In genomic region chr5:88248094-88248493, GRCh38 we compare ENCODE assay signal across 20 cellular contexts. TPM values are rescaled to one million over a fixed set of nuclear protein-coding genes. Genes with fewer than 3 reads are reported as not detected.
DNase-seq lines count a peak whose midpoint lies in the region; ATAC-seq and TF ChIP-seq lines count a peak whose summit lies in the region.
"Had no signal": no experiment of that assay in that cellular context is flagged by ENCODE, and none has a peak within 500 bp of the region (broad histone marks: within the 10 kb centered on the region; RNA-seq: fewer than 3 reads in every experiment).

No MANE protein-coding gene starts in this region.

- H3K36me3 ChIP-seq in endodermal cell (ENCODE audit: control insufficient read depth, insufficient read depth, low read length) = no peaks in the 10 kb centered on the region
- H3K36me3 ChIP-seq: Peyer's patch had no signal

- TF ChIP-seq CTCF in endodermal cell (conservative IDR thresholded peaks at IDR 0.05) (no peak), CD14-positive monocyte (IDR thresholded peaks at IDR 0.05) (no peak)

- no peak overlapping the region for H3K27ac ChIP-seq in endodermal cell (ENCODE audit: low read depth, low read length)
- H3K27ac ChIP-seq: Peyer's patch, SJCRH30 had no signal

- H3K9ac ChIP-seq in endodermal cell (ENCODE audit: extremely low read depth, low read length, poor library complexity, severe bottlenecking) = no peak overlapping the region

- H3K4me3 Mint-ChIP-seq in activated naive CD8-positive, alpha-beta T cell = no peak overlapping the region
- no peak overlapping the region for H3K4me3 Mint-ChIP-seq in activated naive CD8-positive, alpha-beta T cell treated with anti-CD3 and anti-CD28 coated beads for 36 hours
- no peak overlapping the region for H3K4me3 Mint-ChIP-seq in T-helper 17 cell
- no peak overlapping the region for H3K4me3 Mint-ChIP-seq in endodermal cell
- peak overlapping the region in 1 of 2 donors; percentile 37 for H3K4me3 Mint-ChIP-seq in stimulated activated naive B cell treated with anti-CD40 and anti-IgM and Interleukin-4, amounts not matched to agents 10 μg/mL and 1 μg/mL and 100 μg/mL, for 72 hours
- H3K4me3 Mint-ChIP-seq in CD14-positive monocyte = no peak overlapping the region
- H3K4me3 Mint-ChIP-seq: CD4-positive, alpha-beta T cell had no signal

- no peaks in the 10 kb centered on the region for H3K9me3 Mint-ChIP-seq in activated naive CD8-positive, alpha-beta T cell (ENCODE audit: low read depth)
- H3K9me3 Mint-ChIP-seq in activated naive CD8-positive, alpha-beta T cell treated with anti-CD3 and anti-CD28 coated beads for 36 hours = peaks cover 4% of the 10 kb centered on the region
- no peaks in the 10 kb centered on the region for H3K9me3 Mint-ChIP-seq in endodermal cell
- peaks cover 5% of the 10 kb centered on the region in 2 donors for H3K9me3 Mint-ChIP-seq in stimulated activated naive B cell treated with anti-CD40 and anti-IgM and Interleukin-4, amounts not matched to agents 10 μg/mL and 1 μg/mL and 100 μg/mL, for 72 hours
- peaks cover 0 to 8% (median 0%) of the 10 kb centered on the region in 7 donors for H3K9me3 Mint-ChIP-seq in CD14-positive monocyte
- H3K9me3 Mint-ChIP-seq: CD4-positive, alpha-beta T cell had no signal

- H3K9me3 ChIP-seq in T-helper 17 cell (ENCODE audit: control insufficient read depth, low read length, poor library complexity, severe bottlenecking) (no peaks in the 10 kb centered on the region), endodermal cell (ENCODE audit: control insufficient read depth, low read length) (no peaks in the 10 kb centered on the region)
- H3K9me3 ChIP-seq: Peyer's patch, SJCRH30 had no signal

- H3K4me3 ChIP-seq in endodermal cell (ENCODE audit: low read length) = no peak overlapping the region
- H3K4me3 ChIP-seq: Peyer's patch, SJCRH30 had no signal

- no peaks in the 10 kb centered on the region for H3K27me3 Mint-ChIP-seq in activated naive CD8-positive, alpha-beta T cell
- no peaks in the 10 kb centered on the region for H3K27me3 Mint-ChIP-seq in activated naive CD8-positive, alpha-beta T cell treated with anti-CD3 and anti-CD28 coated beads for 36 hours
- H3K27me3 Mint-ChIP-seq in T-helper 17 cell = no peaks in the 10 kb centered on the region
- peaks cover 9% of the 10 kb centered on the region for H3K27me3 Mint-ChIP-seq in endodermal cell (ENCODE audit: insufficient read depth)
- no peaks in the 10 kb centered on the region for H3K27me3 Mint-ChIP-seq in stimulated activated naive B cell treated with anti-CD40 and anti-IgM and Interleukin-4, amounts not matched to agents 10 μg/mL and 1 μg/mL and 100 μg/mL, for 72 hours
- no peaks in the 10 kb centered on the region for H3K27me3 Mint-ChIP-seq in CD14-positive monocyte (ENCODE audit: low read depth in 3 of 3)
- H3K27me3 Mint-ChIP-seq: CD4-positive, alpha-beta T cell had no signal

- intact Hi-C loops in CD14-positive monocyte (cut with micrococcal nuclease) = no loop called here

- H3K4me1 ChIP-seq in endodermal cell (ENCODE audit: control insufficient read depth, insufficient read depth, low read length) = peaks cover 5% of the 10 kb centered on the region
- H3K4me1 ChIP-seq: SJCRH30 had no signal

- H3K27me3 ChIP-seq in endodermal cell (ENCODE audit: control insufficient read depth, insufficient read depth, low read length, poor library complexity, severe bottlenecking) = peaks cover 5% of the 10 kb centered on the region
- H3K27me3 ChIP-seq: Peyer's patch, SJCRH30 had no signal

- H3K4me1 Mint-ChIP-seq in activated naive CD8-positive, alpha-beta T cell (ENCODE audit: low read depth) = peaks cover 88% of the 10 kb centered on the region
- peaks cover 53% of the 10 kb centered on the region for H3K4me1 Mint-ChIP-seq in activated naive CD8-positive, alpha-beta T cell treated with anti-CD3 and anti-CD28 coated beads for 36 hours
- H3K4me1 Mint-ChIP-seq in T-helper 17 cell = peaks cover 49% of the 10 kb centered on the region
- H3K4me1 Mint-ChIP-seq in endodermal cell = peaks cover 51% of the 10 kb centered on the region
- H3K4me1 Mint-ChIP-seq in stimulated activated naive B cell treated with anti-CD40 and anti-IgM and Interleukin-4, amounts not matched to agents 10 μg/mL and 1 μg/mL and 100 μg/mL, for 72 hours = peaks cover 41 to 49% of the 10 kb centered on the region in 2 donors
- peaks cover 2% of the 10 kb centered on the region for H3K4me1 Mint-ChIP-seq in CD14-positive monocyte

- no peak for DNase-seq in activated naive CD8-positive, alpha-beta T cell treated with anti-CD3 and anti-CD28 coated beads for 36 hours
- DNase-seq in T-helper 17 cell (no peak), endodermal cell (peak; percentile 46), CD14-positive monocyte (ENCODE audit: low spot score) (no peak), EL (no peak)
- no peak for DNase-seq in stimulated activated naive B cell treated with anti-CD40 and anti-IgM and Interleukin-4, amounts not matched to agents 10 μg/mL and 1 μg/mL and 100 μg/mL, for 72 hours
- DNase-seq: CD4-positive, alpha-beta T cell; COR-L47; DMS79; KBM-7; MM.1S; NCI-H1048; NCI-H1417 treated with DMSO at 0.1 percent for 48 hours; NCI-H187; NCI-H446; NCI-H526; Peyer's patch; SJCRH30 had no signal

- peaks cover 21% of the 10 kb centered on the region for H3K36me3 Mint-ChIP-seq in activated naive CD8-positive, alpha-beta T cell
- H3K36me3 Mint-ChIP-seq in activated naive CD8-positive, alpha-beta T cell treated with anti-CD3 and anti-CD28 coated beads for 36 hours = peaks cover 55% of the 10 kb centered on the region
- H3K36me3 Mint-ChIP-seq in T-helper 17 cell (ENCODE audit: low read depth) (peaks cover 2% of the 10 kb centered on the region), endodermal cell (ENCODE audit: low read depth) (no peaks in the 10 kb centered on the region), CD14-positive monocyte (peaks cover 10 to 17% of the 10 kb centered on the region in 2 donors)
- H3K36me3 Mint-ChIP-seq in stimulated activated naive B cell treated with anti-CD40 and anti-IgM and Interleukin-4, amounts not matched to agents 10 μg/mL and 1 μg/mL and 100 μg/mL, for 72 hours = peaks cover 35 to 61% of the 10 kb centered on the region in 2 donors

- WGBS in endodermal cell (ENCODE audit: insufficient coverage in 1 of 2, insufficient read length in 1 of 2), 2 experiments = 77% methylated on average over 3 of the region's 3 CpGs; no CpG with 5 or more reads in 1 of the 2 experiments

- H3K27ac Mint-ChIP-seq in activated naive CD8-positive, alpha-beta T cell = peak overlapping the region; percentile 73
- H3K27ac Mint-ChIP-seq in activated naive CD8-positive, alpha-beta T cell treated with anti-CD3 and anti-CD28 coated beads for 36 hours = no peak overlapping the region
- H3K27ac Mint-ChIP-seq in T-helper 17 cell (peak overlapping the region; percentile 14), endodermal cell (peak overlapping the region; percentile 63), CD14-positive monocyte (no peak overlapping the region)
- peak overlapping the region; percentile 84 for H3K27ac Mint-ChIP-seq in stimulated activated naive B cell treated with anti-CD40 and anti-IgM and Interleukin-4, amounts not matched to agents 10 μg/mL and 1 μg/mL and 100 μg/mL, for 72 hours
- H3K27ac Mint-ChIP-seq: CD4-positive, alpha-beta T cell had no signal

- no peak for ATAC-seq in T-helper 17 cell
- ATAC-seq in stimulated activated naive B cell treated with anti-CD40 and anti-IgM and Interleukin-4, amounts not matched to agents 10 μg/mL and 1 μg/mL and 100 μg/mL, for 72 hours (replicated peaks) = no peak
- ATAC-seq: HCT116 had no signal

RNA-seq across cellular contexts. Expression of gene TMEM161B, which starts 20.6 kb away (rescaled TPM):
- total RNA-seq in activated naive CD8-positive, alpha-beta T cell treated with anti-CD3 and anti-CD28 coated beads for 36 hours = 10 to 100 TPM; 21.0 to 22.0 TPM
- total RNA-seq in T-helper 17 cell (10 to 100 TPM; 17.4 to 26.1 TPM), endodermal cell (10 to 100 TPM; 17.2 to 18.2 TPM)
- polyA plus RNA-seq in endodermal cell (2013, experiment 1 of 2) = 17.1 TPM
- 18.1 TPM for polyA plus RNA-seq in endodermal cell (2013, experiment 2 of 2)
- polyA plus RNA-seq in CD14-positive monocyte = 1 to 10 TPM; 4.4 to 5.0 TPM

Comparison
In these comparisons a context has a peak if more than half of its experiments do, and no peak if none do; other contexts are left out.
1. H3K27ac Mint-ChIP-seq: peak in activated naive CD8-positive, alpha-beta T cell (single experiment), T-helper 17 cell (single experiment), endodermal cell (single experiment) and stimulated activated naive B cell treated with anti-CD40 and anti-IgM and Interleukin-4, amounts not matched to agents 10 μg/mL and 1 μg/mL and 100 μg/mL, for 72 hours (single experiment); none in activated naive CD8-positive, alpha-beta T cell treated with anti-CD3 and anti-CD28 coated beads for 36 hours (single experiment) and CD14-positive monocyte (0 of 7).